In genomic region chr9:126204708-126205225, GRCh38 we compare ENCODE assay signal across 1 cellular context.
TF ChIP-seq lines count a peak whose summit lies in the region.

No MANE protein-coding gene starts in this region.

TF ChIP-seq in K562, 482 proteins besides CTCF, POLR2A, EP300 and RAD21:
- TF ChIP-seq L3MBTL2 (IDR thresholded peaks at IDR 0.05) (no peak), THAP12 (CRISPR knock-in tag; IDR thresholded peaks at IDR 0.05) (no peak), THAP7 (CRISPR knock-in tag; IDR thresholded peaks at IDR 0.05) (no peak), FOXK1 (CRISPR knock-in tag; IDR thresholded peaks at IDR 0.05; ENCODE audit: borderline replicate concordance) (no peak), RERE (CRISPR knock-in tag; IDR thresholded peaks at IDR 0.05; ENCODE audit: borderline replicate concordance) (no peak), PTTG1 (tag; IDR thresholded peaks at IDR 0.05; ENCODE audit: low read depth) (no peak), CBX1 (IDR thresholded peaks at IDR 0.05; ENCODE audit: low read depth) (0 out of 2 replicates have a peak, but pooled peaks have one; percentile 42), ETV1 (tag; conservative IDR thresholded peaks at IDR 0.05; ENCODE audit: low read depth) (no peak), WHSC1 (IDR thresholded peaks at IDR 0.05; ENCODE audit: low read length) (no peak), ZNF444 (CRISPR knock-in tag; IDR thresholded peaks at IDR 0.05) (no peak), HDAC6 (IDR thresholded peaks at IDR 0.05; ENCODE audit: low read depth, low read length) (no peak), TRIM24 (IDR thresholded peaks at IDR 0.05) (no peak), THRB (CRISPR knock-in tag; conservative IDR thresholded peaks at IDR 0.05) (0 out of 2 replicates have a peak, but pooled peaks have one; percentile 6)
